15 cellular contexts compared by ENCODE assay signal in the genomic region with DNA sequence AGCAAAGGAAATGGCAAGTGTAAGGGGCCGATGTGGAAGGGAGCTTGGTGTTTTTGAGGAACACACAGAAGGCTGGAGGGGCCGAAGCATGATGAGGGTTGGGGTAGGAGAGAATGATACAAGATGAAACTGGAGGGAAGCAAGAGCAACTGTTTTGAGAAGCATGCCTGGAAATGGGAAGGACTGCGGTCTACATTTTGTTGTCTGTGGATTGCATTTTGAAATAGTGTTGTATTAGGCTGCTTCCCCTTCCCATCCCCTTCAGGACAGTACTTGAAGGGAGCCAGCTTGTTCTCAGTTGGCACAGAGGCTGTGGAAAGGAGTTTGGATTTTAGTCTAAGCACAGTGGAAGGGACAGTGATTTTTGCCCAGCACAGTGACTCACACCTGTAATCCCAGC. TPM values are rescaled to one million over a fixed set of nuclear protein-coding genes. Genes with fewer than 3 reads are reported as not detected.
DNase-seq lines count a peak whose midpoint lies in the region; ATAC-seq, FAIRE-seq and TF ChIP-seq lines count a peak whose summit lies in the region.
"Had no signal": no experiment of that assay in that cellular context is flagged by ENCODE, and none has a peak within 500 bp of the region (broad histone marks: within the 10 kb centered on the region; RNA-seq: fewer than 3 reads in every experiment).

No MANE protein-coding gene starts in this region.

- H3K27me3 Mint-ChIP-seq in activated naive CD4-positive, alpha-beta T cell treated with anti-CD3 and anti-CD28 coated beads, Interleukin-2, amount 10 ng/mL, durations not matched to agents 7 days and 5 days: no peaks in the 10 kb centered on the region
- no peaks in the 10 kb centered on the region for H3K27me3 Mint-ChIP-seq in activated naive CD4-positive, alpha-beta T cell treated with anti-CD3 and anti-CD28 coated beads for 36 hours (ENCODE audit: low read depth)

- H3K4me1 ChIP-seq in HepG2 (ENCODE audit: insufficient read depth, low read length) (peaks cover 56% of the 10 kb centered on the region), transverse colon (peaks cover 5 to 54% (median 36%) of the 10 kb centered on the region in 4 donors)

- H2AFZ ChIP-seq in SU-DHL-6 (ENCODE audit: low read depth, low read length, severe bottlenecking) (no peak overlapping the region), HepG2 (ENCODE audit: low read length) (no peak overlapping the region)

- H3K27ac Mint-ChIP-seq in activated naive CD4-positive, alpha-beta T cell treated with anti-CD3 and anti-CD28 coated beads, Interleukin-2, amount 10 ng/mL, durations not matched to agents 7 days and 5 days: no peak overlapping the region
- no peak overlapping the region for H3K27ac Mint-ChIP-seq in activated naive CD4-positive, alpha-beta T cell treated with anti-CD3 and anti-CD28 coated beads for 36 hours

- no peak overlapping the region for H3K27ac ChIP-seq in SU-DHL-6 (ENCODE audit: low read depth, low read length)
- H3K27ac ChIP-seq in HepG2 (ENCODE audit: extremely low read length, insufficient read depth, low read length): no peak overlapping the region
- peak overlapping the region; percentile 23 to 99 (median 93) for H3K27ac ChIP-seq in transverse colon

- WGBS in HepG2 (ENCODE audit: low lambda C conversion rate): 97% methylated on average over 3 of the region's 3 CpGs
- WGBS in transverse colon (ENCODE audit: low coverage in 1 of 2), 2 donors: 83 to 88% methylated on average over 3 of the region's 3 CpGs

- TF ChIP-seq RAD21 in HepG2 (CRISPR knock-in tag; IDR thresholded peaks at IDR 0.05): 0 out of 2 replicates have a peak, but pooled peaks have one; percentile 7

- intact Hi-C loops in activated naive CD4-positive, alpha-beta T cell treated with anti-CD3 and anti-CD28 coated beads for 36 hours (cut with micrococcal nuclease): no loop called here
- intact Hi-C loops in HepG2 (cut with micrococcal nuclease; ENCODE audit: unreplicated experiment): no loop called here
- intact Hi-C loops in transverse colon (cut with DNase I; ENCODE audit: low total_unique reads): no loop called here

- no peak for DNase-seq in activated naive CD4-positive, alpha-beta T cell treated with anti-CD3 and anti-CD28 coated beads, Interleukin-2, amount 10 ng/mL, durations not matched to agents 7 days and 5 days
- DNase-seq in activated naive CD4-positive, alpha-beta T cell treated with anti-CD3 and anti-CD28 coated beads for 36 hours: no peak
- no peak for DNase-seq in HepG2 (ENCODE audit: low spot score)
- DNase-seq in transverse colon: no peak
- DNase-seq in globus pallidus (ENCODE audit: low spot score): no peak
- DNase-seq in middle frontal gyrus (ENCODE audit: extremely low spot score, low spot score): no peak
- no peak for DNase-seq in AG20443 (ENCODE audit: low spot score)
- DNase-seq: GDM1; kidney glomerular epithelial cell; NK-92 treated with Interleukin-12 subunit alpha and Interleukin-12 subunit beta, amount 100 ng/mL, for 24 hours; occipital lobe; stimulated activated CD8-positive, alpha-beta memory T cell treated with anti-CD3 and anti-CD28 coated beads, Interleukin-4, amount 100 ng/mL, for 48 hours had no signal

- no peak overlapping the region for H3K9ac ChIP-seq in SU-DHL-6 (ENCODE audit: low read length)
- no peak overlapping the region for H3K9ac ChIP-seq in HepG2 (ENCODE audit: insufficient read depth, low read depth, low read length)

- TF ChIP-seq EP300 in HepG2 (IDR thresholded peaks at IDR 0.05; ENCODE audit: low read depth in 2 of 2, low read length in 2 of 2) (no peak), HepG2 (CRISPR knock-in tag; IDR thresholded peaks at IDR 0.05; ENCODE audit: borderline replicate concordance) (no peak), transverse colon (IDR thresholded peaks at IDR 0.05; ENCODE audit: low read depth) (no peak)

- H3K79me2 ChIP-seq in SU-DHL-6 (ENCODE audit: insufficient read depth, low read length) (peaks cover 68% of the 10 kb centered on the region), HepG2 (ENCODE audit: insufficient read depth, low read length) (peaks cover 71% of the 10 kb centered on the region)

- H3K9me3 Mint-ChIP-seq in activated naive CD4-positive, alpha-beta T cell treated with anti-CD3 and anti-CD28 coated beads, Interleukin-2, amount 10 ng/mL, durations not matched to agents 7 days and 5 days: no peaks in the 10 kb centered on the region
- H3K9me3 Mint-ChIP-seq in activated naive CD4-positive, alpha-beta T cell treated with anti-CD3 and anti-CD28 coated beads for 36 hours: no peaks in the 10 kb centered on the region

- H4K20me1 ChIP-seq in SU-DHL-6 (ENCODE audit: low read depth, low read length) (no peaks in the 10 kb centered on the region), HepG2 (ENCODE audit: insufficient read depth, low read length) (peaks cover 31% of the 10 kb centered on the region)

- BruUV-seq in HepG2 (replicated peaks; lab: Mats Ljungman, UMichigan): no TSS peak

- H3K9me3 ChIP-seq in SU-DHL-6 (ENCODE audit: insufficient read depth, low read length): no peaks in the 10 kb centered on the region
- no peaks in the 10 kb centered on the region for H3K9me3 ChIP-seq in HepG2 (ENCODE audit: low read length)
- no peaks in the 10 kb centered on the region for H3K9me3 ChIP-seq in transverse colon

- POLR2A ChIA-PET in HepG2 (lab: Yijun Ruan, JAX): no interaction called here

- 0 out of 2 replicates have a peak, but pooled peaks cover 5% of the 10 kb centered on the region for H3F3A ChIP-seq in SU-DHL-6 (ENCODE audit: insufficient read depth)

- TF ChIP-seq CTCF in SU-DHL-6 (IDR thresholded peaks at IDR 0.05; ENCODE audit: insufficient read depth, low read length, poor library complexity, severe bottlenecking) (no peak), HepG2 (CRISPR knock-in tag; IDR thresholded peaks at IDR 0.05) (no peak), transverse colon (IDR thresholded peaks at IDR 0.05) (no peak)

- no peak for ATAC-seq in HepG2
- ATAC-seq: K562 had no signal

- no peak overlapping the region for H3K4me3 ChIP-seq in SU-DHL-6 (ENCODE audit: insufficient read depth, low read length, poor library complexity, severe bottlenecking)
- peak overlapping the region in 1 of 3 experiments; percentile 9; a peak in 1 of 6 replicates for H3K4me3 ChIP-seq in HepG2 (replicated peaks in 1 of 3; ENCODE audit: insufficient read depth in 1 of 3, low read depth in 2 of 3, low read length in 3 of 3)
- no peak overlapping the region for H3K4me3 ChIP-seq in transverse colon
- H3K4me3 ChIP-seq: K562 had no signal

- no peaks in the 10 kb centered on the region for H3K9me2 ChIP-seq in SU-DHL-6 (replicated peaks; ENCODE audit: insufficient read depth, low read length)

- H3K36me3 ChIP-seq in SU-DHL-6 (ENCODE audit: low read length): peaks cover 2% of the 10 kb centered on the region; the same call in 1 of the 2 replicates
- H3K36me3 ChIP-seq in HepG2 (replicated peaks in 1 of 2; ENCODE audit: control insufficient read depth in 1 of 2, insufficient read depth in 2 of 2, low read length in 2 of 2): peaks cover 10 to 15% of the 10 kb centered on the region in 2 experiments
- no peaks in the 10 kb centered on the region for H3K36me3 ChIP-seq in transverse colon

- CTCF ChIA-PET in activated naive CD4-positive, alpha-beta T cell treated with anti-CD3 and anti-CD28 coated beads, Interleukin-2, amount 10 ng/mL, durations not matched to agents 7 days and 5 days (lab: Charles Lee): no interaction called here
- CTCF ChIA-PET in activated naive CD4-positive, alpha-beta T cell treated with anti-CD3 and anti-CD28 coated beads for 36 hours (lab: Charles Lee): no interaction called here
- CTCF ChIA-PET in HepG2 (lab: Yijun Ruan, JAX; ENCODE audit: low intra/inter-chr PET ratio, low total read pairs): no interaction called here

- in situ Hi-C loops in HepG2 (cut with HindIII; ENCODE audit: extremely low pct_ligation_motif_present, low pct_unique_long_range_greater_than_20kb) (no loop called here), transverse colon (cut with MboI; ENCODE audit: low pct_ligation_motif_present in 1 of 4, low pct_unique_long_range_greater_than_20kb in 1 of 4, low sequenced_read_pairs in 3 of 4) (no loop called here)

- H3K27me3 ChIP-seq in SU-DHL-6 (ENCODE audit: low read length) (no peaks in the 10 kb centered on the region), HepG2 (ENCODE audit: control insufficient read depth in 1 of 2, insufficient read depth in 2 of 2, low read length in 2 of 2) (peaks cover 0 to 16% of the 10 kb centered on the region in 2 experiments; a peak in 3 of 5 replicates), transverse colon (no peaks in the 10 kb centered on the region)

- no peak for FAIRE-seq in HepG2 (lab: Jason Lieb, UNC)
- FAIRE-seq: frontal cortex, K562 had no signal

- H3K4me2 ChIP-seq in SU-DHL-6 (ENCODE audit: low read depth, low read length, poor library complexity, severe bottlenecking): peak overlapping the region; percentile 88
- peak overlapping the region; percentile 84 for H3K4me2 ChIP-seq in HepG2 (ENCODE audit: low read depth, low read length)

- H3K36me3 Mint-ChIP-seq in activated naive CD4-positive, alpha-beta T cell treated with anti-CD3 and anti-CD28 coated beads, Interleukin-2, amount 10 ng/mL, durations not matched to agents 7 days and 5 days: peaks cover 16% of the 10 kb centered on the region
- H3K36me3 Mint-ChIP-seq in activated naive CD4-positive, alpha-beta T cell treated with anti-CD3 and anti-CD28 coated beads for 36 hours (ENCODE audit: low read depth): peaks cover 5% of the 10 kb centered on the region

- peaks cover 39% of the 10 kb centered on the region for H3K4me1 Mint-ChIP-seq in activated naive CD4-positive, alpha-beta T cell treated with anti-CD3 and anti-CD28 coated beads, Interleukin-2, amount 10 ng/mL, durations not matched to agents 7 days and 5 days
- peaks cover 50% of the 10 kb centered on the region for H3K4me1 Mint-ChIP-seq in activated naive CD4-positive, alpha-beta T cell treated with anti-CD3 and anti-CD28 coated beads for 36 hours (ENCODE audit: low read depth)

- TF ChIP-seq POLR2A in HepG2 (IDR thresholded peaks at IDR 0.05; ENCODE audit: insufficient read depth in 1 of 2, low read depth in 2 of 2, low read length in 2 of 2) (0 out of 4 replicates have a peak, but pooled peaks of 1 of the 2 experiments have one; percentile 11), transverse colon (IDR thresholded peaks at IDR 0.05) (no peak)

- peak overlapping the region; percentile 35 for H3K4me3 Mint-ChIP-seq in activated naive CD4-positive, alpha-beta T cell treated with anti-CD3 and anti-CD28 coated beads, Interleukin-2, amount 10 ng/mL, durations not matched to agents 7 days and 5 days
- no peak overlapping the region for H3K4me3 Mint-ChIP-seq in activated naive CD4-positive, alpha-beta T cell treated with anti-CD3 and anti-CD28 coated beads for 36 hours

RNA-seq across cellular contexts. Expression of gene TM9SF4, which starts 2.2 kb away (rescaled TPM):
- 10 to 100 TPM; 37.9 to 39.1 TPM for total RNA-seq in activated naive CD4-positive, alpha-beta T cell treated with anti-CD3 and anti-CD28 coated beads for 36 hours
- total RNA-seq in HepG2 (2016; rRNA removed; fragmentation: Illumina TruSeq; extraction: Trizol) (30.3 and 53.5 TPM in 2 replicates), transverse colon (10 to 100 TPM; 35.5 to 44.8 (median 42.6) TPM)
- 8.9 and 10.2 TPM in 2 replicates for total RNA-seq in HepG2 (2016; cell fraction: cytosol; rRNA removed; fragmentation: Illumina TruSeq; extraction: Trizol; ENCODE audit: low read depth)
- total RNA-seq in HepG2 (2016; cell fraction: insoluble cytoplasmic fraction; rRNA removed; fragmentation: Illumina TruSeq; extraction: Trizol): 26.6 and 52.8 TPM in 2 replicates
- 16.3 and 19.5 TPM in 2 replicates for total RNA-seq in HepG2 (2016; cell fraction: membrane; rRNA removed; fragmentation: Illumina TruSeq; extraction: Trizol)
- 67.0 and 79.9 TPM in 2 replicates for total RNA-seq in HepG2 (2016; cell fraction: nucleus; rRNA removed; fragmentation: Illumina TruSeq; extraction: Trizol)
- 171 and 183 TPM in 2 replicates for polyA plus RNA-seq in HepG2 (2011; rRNA removed)
- 137 and 141 TPM in 2 replicates for polyA plus RNA-seq in HepG2 (2011; cell fraction: cytosol; rRNA removed)
- 138 and 162 TPM in 2 replicates for polyA plus RNA-seq in HepG2 (2011; cell fraction: nucleus; rRNA removed)
- 93.4 and 96.8 TPM in 2 replicates for polyA plus RNA-seq in HepG2 (2012)
- 5.9 and 6.7 TPM in 2 replicates for polyA plus RNA-seq in HepG2 (2016; cell fraction: cytosol; fragmentation: Illumina TruSeq; extraction: Trizol; ENCODE audit: low read depth)
- 27.2 and 35.4 TPM in 2 replicates for polyA plus RNA-seq in HepG2 (2016; cell fraction: insoluble cytoplasmic fraction; fragmentation: Illumina TruSeq; extraction: Trizol; ENCODE audit: low read depth)
- 15.5 and 17.0 TPM in 2 replicates for polyA plus RNA-seq in HepG2 (2016; cell fraction: membrane; fragmentation: Illumina TruSeq; extraction: Trizol; ENCODE audit: low read depth)
- polyA plus RNA-seq in HepG2 (2016; cell fraction: nucleus; fragmentation: Illumina TruSeq; extraction: Trizol; ENCODE audit: insufficient read depth, low read depth): 134 and 135 TPM in 2 replicates
- polyA minus RNA-seq in HepG2 (2011; rRNA and poly(A)+ RNA removed; ENCODE audit: low replicate concordance): 107 and 349 TPM in 2 replicates
- 135 and 159 TPM in 2 replicates for polyA minus RNA-seq in HepG2 (2011; cell fraction: cytosol; rRNA and poly(A)+ RNA removed)
- polyA minus RNA-seq in HepG2 (2011; cell fraction: nucleus; rRNA and poly(A)+ RNA removed): 88.2 and 109 TPM in 2 replicates

RNA-seq across cellular contexts. Expression of gene HCK, which starts 59.7 kb away (rescaled TPM):
- total RNA-seq in activated naive CD4-positive, alpha-beta T cell treated with anti-CD3 and anti-CD28 coated beads for 36 hours: not detected
- total RNA-seq in HepG2 (2016; rRNA removed; fragmentation: Illumina TruSeq; extraction: Trizol): not detected in 2 replicates
- not detected in 2 replicates for total RNA-seq in HepG2 (2016; cell fraction: cytosol; rRNA removed; fragmentation: Illumina TruSeq; extraction: Trizol; ENCODE audit: low read depth)
- not detected in 2 replicates for total RNA-seq in HepG2 (2016; cell fraction: insoluble cytoplasmic fraction; rRNA removed; fragmentation: Illumina TruSeq; extraction: Trizol)
- not detected in 2 replicates for total RNA-seq in HepG2 (2016; cell fraction: membrane; rRNA removed; fragmentation: Illumina TruSeq; extraction: Trizol)
- total RNA-seq in HepG2 (2016; cell fraction: nucleus; rRNA removed; fragmentation: Illumina TruSeq; extraction: Trizol): not detected in 2 replicates
- polyA plus RNA-seq in HepG2 (2011; rRNA removed): 0.04 and 0.10 TPM in 2 replicates
- polyA plus RNA-seq in HepG2 (2011; cell fraction: cytosol; rRNA removed): 0.05 TPM in 1 of 2 replicates, not detected in the other
- 0.06 TPM in 1 of 2 replicates, not detected in the other for polyA plus RNA-seq in HepG2 (2011; cell fraction: nucleus; rRNA removed)
- polyA plus RNA-seq in HepG2 (2012): not detected in 2 replicates
- not detected in 2 replicates for polyA plus RNA-seq in HepG2 (2016; cell fraction: cytosol; fragmentation: Illumina TruSeq; extraction: Trizol; ENCODE audit: low read depth)
- polyA plus RNA-seq in HepG2 (2016; cell fraction: insoluble cytoplasmic fraction; fragmentation: Illumina TruSeq; extraction: Trizol; ENCODE audit: low read depth): not detected in 2 replicates
- not detected in 2 replicates for polyA plus RNA-seq in HepG2 (2016; cell fraction: membrane; fragmentation: Illumina TruSeq; extraction: Trizol; ENCODE audit: low read depth)
- polyA plus RNA-seq in HepG2 (2016; cell fraction: nucleus; fragmentation: Illumina TruSeq; extraction: Trizol; ENCODE audit: insufficient read depth, low read depth): not detected in 2 replicates
- not detected in 2 replicates for polyA minus RNA-seq in HepG2 (2011; rRNA and poly(A)+ RNA removed; ENCODE audit: low replicate concordance)
- not detected in 2 replicates for polyA minus RNA-seq in HepG2 (2011; cell fraction: cytosol; rRNA and poly(A)+ RNA removed)
- not detected in 2 replicates for polyA minus RNA-seq in HepG2 (2011; cell fraction: nucleus; rRNA and poly(A)+ RNA removed)
- total RNA-seq in transverse colon: 10 to 100 TPM in 3 of 4 donors, 1 to 10 TPM in 1; 9.7 to 22.7 (median 11.7) TPM

Comparison
In these comparisons a context has a peak if more than half of its experiments do, and no peak if none do; other contexts are left out.
1. H3K27ac ChIP-seq: peak in transverse colon (4 of 4); none in SU-DHL-6 (single experiment) and HepG2 (single experiment).
2. RNA of gene HCK, which starts 59.7 kb away (total RNA-seq): 9.7 to 22.7 TPM in transverse colon; not detected in activated naive CD4-positive, alpha-beta T cell treated with anti-CD3 and anti-CD28 coated beads for 36 hours and not detected in HepG2; every median in the first group is over 4 times any median in the second.